In the genomic region with DNA sequence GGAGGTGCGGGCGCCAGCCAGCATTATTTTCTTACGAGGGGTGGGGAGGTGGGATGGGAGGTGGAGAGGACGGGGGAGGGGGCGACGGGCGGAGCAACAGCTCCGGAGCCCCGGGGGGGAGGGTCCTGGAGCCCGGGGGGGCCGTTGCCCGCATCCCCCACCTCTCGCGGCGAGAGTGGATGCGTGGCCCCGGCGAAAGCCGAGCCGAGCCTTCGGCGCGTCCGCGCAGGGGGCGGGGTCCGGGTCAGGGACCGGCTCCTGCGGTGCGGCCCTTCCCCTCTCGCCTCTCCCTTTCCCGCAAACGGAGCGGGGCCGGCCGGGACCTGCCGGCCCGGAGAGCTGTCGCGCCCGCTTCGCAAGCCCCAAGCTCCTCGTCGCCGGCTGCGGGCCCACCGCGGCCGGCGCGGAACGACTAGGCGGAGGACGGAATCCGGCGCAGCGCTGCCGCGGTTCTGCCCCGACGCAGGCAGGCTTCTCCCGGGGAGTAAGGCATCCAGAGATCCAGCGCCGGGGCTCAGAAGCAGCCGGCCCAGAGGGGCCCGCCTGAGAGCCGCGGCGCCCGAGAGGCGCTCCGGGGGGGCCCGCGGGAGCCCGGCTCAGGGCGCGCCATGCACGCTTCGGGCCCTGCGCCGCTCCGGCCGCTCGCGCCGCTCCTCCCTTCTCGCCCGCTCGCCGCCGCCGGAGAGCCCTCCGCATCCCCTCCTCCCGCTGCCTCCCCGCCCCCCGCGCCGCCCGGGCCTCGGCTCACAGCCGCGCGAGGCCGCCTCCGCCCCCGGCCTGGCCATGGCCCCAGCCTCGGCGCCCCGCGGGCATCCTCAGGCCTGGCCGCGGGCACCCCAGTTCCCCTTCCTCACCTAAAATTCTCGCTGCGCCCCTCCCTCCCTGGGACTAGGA, we compare ENCODE assay signal across 8 cellular contexts. TPM values are rescaled to one million over a fixed set of nuclear protein-coding genes. Genes with fewer than 3 reads are reported as not detected.
A peak's percentile ranks its signal among the peaks of the same experiment; 100 is the strongest.
DNase-seq lines count a peak whose midpoint lies in the region; ATAC-seq lines count a peak whose summit lies in the region.

No MANE protein-coding gene starts in this region.

- no peak for ATAC-seq in GM21825 (IDR thresholded peaks at IDR 0.05; ENCODE audit: unreplicated experiment)
- no peak for ATAC-seq in GM18873 (IDR thresholded peaks at IDR 0.05; ENCODE audit: low FRiP score, unreplicated experiment)
- ATAC-seq in activated CD4-positive, CD25-positive, alpha-beta regulatory T cell treated with anti-CD3 and anti-CD28 coated beads, Interleukin-2, amount 50 U/mL, for 24 hours = no peak

- peak overlapping the region; percentile 75 for H3K4me2 ChIP-seq in skeletal muscle satellite cell (ENCODE audit: low read length)

- DNase-seq in AG20443 (ENCODE audit: low spot score) = peak; percentile 71
- DNase-seq in H7 = peak; percentile 91
- peak; percentile 67 for DNase-seq in astrocyte of the hippocampus (ENCODE audit: low read depth, low spot score)
- DNase-seq in iPS-NIHi7 (ENCODE audit: extremely low spot score) = peak; percentile 69

- H3K4me3 ChIP-seq in H7 (ENCODE audit: insufficient read depth, low read depth, low read length) (peak overlapping the region; percentile 59), skeletal muscle satellite cell (ENCODE audit: low read length) (peak overlapping the region; percentile 67)

- H3K27me3 ChIP-seq in H7 (ENCODE audit: control insufficient read depth, insufficient read depth, low read length) = peaks cover 52% of the 10 kb centered on the region
- peaks cover 63% of the 10 kb centered on the region for H3K27me3 ChIP-seq in skeletal muscle satellite cell (ENCODE audit: control insufficient read depth, insufficient read depth, low read length)

- no peaks in the 10 kb centered on the region for H3K4me1 ChIP-seq in skeletal muscle satellite cell (ENCODE audit: control insufficient read depth, insufficient read depth, low read length)

- peak overlapping the region; percentile 8 for H3K9ac ChIP-seq in skeletal muscle satellite cell (ENCODE audit: low read depth, low read length)

- H3K36me3 ChIP-seq in H7 (replicated peaks; ENCODE audit: control insufficient read depth, insufficient read depth, low read length) (no peaks in the 10 kb centered on the region), skeletal muscle satellite cell (ENCODE audit: insufficient read depth, low read length) (no peaks in the 10 kb centered on the region)

- H3K9me3 ChIP-seq in skeletal muscle satellite cell (replicated peaks; ENCODE audit: low read length) = no peaks in the 10 kb centered on the region

RNA-seq across cellular contexts. Expression of a gene that starts 0.4 kb away (rescaled TPM):
- 2.4 and 5.1 TPM in 2 replicates for total RNA-seq in H7 (2014; rRNA removed; shearing (Covaris generic))
- under 0.01 TPM in 1 of 2 replicates, not detected in the other for total RNA-seq in skeletal muscle satellite cell (2012; rRNA removed)
